Comparison of ENCODE assay signal across 2 cellular contexts in genomic region chr5:105563842-105564241, GRCh38.
TF ChIP-seq lines count a peak whose summit lies in the region.

No MANE protein-coding gene starts in this region.

TF ChIP-seq in K562, 482 proteins besides CTCF, POLR2A, EP300 and RAD21:
- TF ChIP-seq PRMT5 (CRISPR knock-in tag; IDR thresholded peaks at IDR 0.05) = no peak

TF ChIP-seq in WTC11, 78 proteins besides CTCF, POLR2A, EP300 and RAD21:
- no peak for TF ChIP-seq USF2 (CRISPR knock-in tag; IDR thresholded peaks at IDR 0.05)
- no peak for TF ChIP-seq ETV6 (CRISPR knock-in tag; IDR thresholded peaks at IDR 0.05)
- TF ChIP-seq AFF4 (CRISPR knock-in tag; IDR thresholded peaks at IDR 0.05; ENCODE audit: borderline replicate concordance) = no peak
- TF ChIP-seq GABPB1 (CRISPR knock-in tag; IDR thresholded peaks at IDR 0.05) = no peak
- TF ChIP-seq E2F1 (CRISPR knock-in tag; IDR thresholded peaks at IDR 0.05) = no peak
- no peak for TF ChIP-seq ZBTB43 (CRISPR knock-in tag; IDR thresholded peaks at IDR 0.05)
- TF ChIP-seq PRDM15 (CRISPR knock-in tag; IDR thresholded peaks at IDR 0.05) = no peak
- no peak for TF ChIP-seq ZNF317 (CRISPR knock-in tag; IDR thresholded peaks at IDR 0.05; ENCODE audit: borderline replicate concordance, low read depth)
- TF ChIP-seq CDX4 (CRISPR knock-in tag; IDR thresholded peaks at IDR 0.05; ENCODE audit: borderline replicate concordance) = no peak
- no peak for TF ChIP-seq IRF2 (CRISPR knock-in tag; IDR thresholded peaks at IDR 0.05; ENCODE audit: borderline replicate concordance, low read depth)
- no peak for TF ChIP-seq NR2C2 (CRISPR knock-in tag; IDR thresholded peaks at IDR 0.05)
- TF ChIP-seq FOXK1 (CRISPR knock-in tag; IDR thresholded peaks at IDR 0.05) = no peak
- no peak for TF ChIP-seq NR1H2 (CRISPR knock-in tag; IDR thresholded peaks at IDR 0.05)
- no peak for TF ChIP-seq SP1 (CRISPR knock-in tag; conservative IDR thresholded peaks at IDR 0.05)
- no peak for TF ChIP-seq TEAD4 (CRISPR knock-in tag; IDR thresholded peaks at IDR 0.05)
- TF ChIP-seq KAT7 (CRISPR knock-in tag; IDR thresholded peaks at IDR 0.05; ENCODE audit: borderline replicate concordance) = no peak
- TF ChIP-seq CREB1 (CRISPR knock-in tag; IDR thresholded peaks at IDR 0.05) = no peak
- no peak for TF ChIP-seq ZNF512 (CRISPR knock-in tag; IDR thresholded peaks at IDR 0.05; ENCODE audit: borderline replicate concordance)
